Comparison of ENCODE assay signal across 29 cellular contexts in genomic region chr1:179493323-179493722, GRCh38.
A peak's percentile ranks its signal among the peaks of the same experiment; 100 is the strongest.
DNase-seq lines count a peak whose midpoint lies in the region; ATAC-seq and TF ChIP-seq lines count a peak whose summit lies in the region.
"Had no signal": no experiment of that assay in that cellular context is flagged by ENCODE, and none has a peak within 500 bp of the region (broad histone marks: within the 10 kb centered on the region; RNA-seq: fewer than 3 reads in every experiment).

No MANE protein-coding gene starts in this region.

- peak; percentile 18 for DNase-seq in MCF 10A (ENCODE audit: unreplicated experiment)
- DNase-seq in breast epithelium (ENCODE audit: low spot score in 2 of 2): no peak
- DNase-seq in SJSA1 (ENCODE audit: low read depth in 1 of 2, low spot score in 2 of 2): peak in 1 of 2 experiments; percentile 33
- peak; percentile 3 for DNase-seq in fibroblast of the aortic adventitia (ENCODE audit: low read depth)
- DNase-seq in activated CD8-positive, alpha-beta T cell treated with anti-CD3 and anti-CD28 coated beads for 36 hours: no peak
- DNase-seq: activated CD4-positive, alpha-beta T cell treated with anti-CD3 and anti-CD28 coated beads for 48 hours; activated gamma-delta T cell; activated naive CD8-positive, alpha-beta T cell treated with anti-CD3 and anti-CD28 coated beads for 36 hours; AML-193; CD4-positive, alpha-beta T cell; dermis blood vessel endothelial cell; Kasumi-1; NCI-H146; NCI-H446; NCI-H774; retina; small intestine; stimulated activated naive CD4-positive, alpha-beta T cell; T1000 had no signal

- TF ChIP-seq CTCF in MCF 10A (IDR thresholded peaks at IDR 0.05; ENCODE audit: unreplicated experiment): no peak
- no peak for TF ChIP-seq CTCF in breast epithelium (IDR thresholded peaks at IDR 0.05)
- no peak for TF ChIP-seq CTCF in fibroblast of the aortic adventitia (IDR thresholded peaks at IDR 0.05; ENCODE audit: insufficient read depth, low read length)
- no peak for TF ChIP-seq CTCF in activated CD8-positive, alpha-beta T cell treated with anti-CD3 and anti-CD28 coated beads for 36 hours (IDR thresholded peaks at IDR 0.05)

- no peaks in the 10 kb centered on the region for H3K36me3 ChIP-seq in breast epithelium
- no peaks in the 10 kb centered on the region for H3K36me3 ChIP-seq in SJSA1
- H3K36me3 ChIP-seq: ascending aorta, gastroesophageal sphincter had no signal

- no TSS peak for BruUV-seq in MCF 10A (replicated peaks; lab: Mats Ljungman, UMichigan)

- H3K9me3 ChIP-seq in breast epithelium: no peaks in the 10 kb centered on the region
- H3K9me3 ChIP-seq in SJSA1 (replicated peaks): no peaks in the 10 kb centered on the region
- H3K9me3 ChIP-seq: ascending aorta, gastroesophageal sphincter had no signal

- CTCF ChIA-PET in MCF 10A (lab: Yijun Ruan, JAX): interaction anchor here (1.0 kb wide), 1 partner anchor 12 kb away, joined by 3 read pairs; no protein-coding TSS in a partner anchor
- CTCF ChIA-PET in activated CD8-positive, alpha-beta T cell treated with anti-CD3 and anti-CD28 coated beads for 36 hours (lab: Charles Lee): no interaction called here

- H3K27ac Mint-ChIP-seq in MCF 10A (ENCODE audit: low read depth, unreplicated experiment): no peak overlapping the region
- no peak overlapping the region for H3K27ac Mint-ChIP-seq in activated CD8-positive, alpha-beta T cell treated with anti-CD3 and anti-CD28 coated beads for 36 hours
- H3K27ac Mint-ChIP-seq: activated naive CD8-positive, alpha-beta T cell treated with anti-CD3 and anti-CD28 coated beads for 36 hours; CD4-positive, alpha-beta T cell; nephron; type B pancreatic cell had no signal

- H3K4me1 ChIP-seq in breast epithelium (no peaks in the 10 kb centered on the region), SJSA1 (replicated peaks) (peaks cover 4% of the 10 kb centered on the region; the same call in 1 of the 2 replicates)
- H3K4me1 ChIP-seq: ascending aorta, gastroesophageal sphincter had no signal

- H3K27ac ChIP-seq in breast epithelium (no peak overlapping the region), SJSA1 (peak overlapping the region; percentile 44)
- H3K27ac ChIP-seq: 22Rv1, ascending aorta, gastroesophageal sphincter, hepatocyte had no signal

- no peak for TF ChIP-seq POLR2A in breast epithelium (IDR thresholded peaks at IDR 0.05)

- no peaks in the 10 kb centered on the region for H3K4me1 Mint-ChIP-seq in MCF 10A (ENCODE audit: insufficient read depth, unreplicated experiment)
- no peaks in the 10 kb centered on the region for H3K4me1 Mint-ChIP-seq in activated CD8-positive, alpha-beta T cell treated with anti-CD3 and anti-CD28 coated beads for 36 hours (ENCODE audit: low read depth)
- H3K4me1 Mint-ChIP-seq: activated naive CD8-positive, alpha-beta T cell treated with anti-CD3 and anti-CD28 coated beads for 36 hours; nephron had no signal

- peaks cover 35% of the 10 kb centered on the region for H3K27me3 Mint-ChIP-seq in MCF 10A (ENCODE audit: insufficient read depth, unreplicated experiment)
- H3K27me3 Mint-ChIP-seq in activated CD8-positive, alpha-beta T cell treated with anti-CD3 and anti-CD28 coated beads for 36 hours: peaks cover 5% of the 10 kb centered on the region
- H3K27me3 Mint-ChIP-seq: type B pancreatic cell had no signal

- H3K36me3 Mint-ChIP-seq in MCF 10A (ENCODE audit: insufficient read depth, unreplicated experiment): no peaks in the 10 kb centered on the region
- H3K36me3 Mint-ChIP-seq in activated CD8-positive, alpha-beta T cell treated with anti-CD3 and anti-CD28 coated beads for 36 hours (ENCODE audit: low read depth): no peaks in the 10 kb centered on the region
- H3K36me3 Mint-ChIP-seq: activated naive CD8-positive, alpha-beta T cell treated with anti-CD3 and anti-CD28 coated beads for 36 hours; type B pancreatic cell had no signal

- no peaks in the 10 kb centered on the region for H3K9me3 Mint-ChIP-seq in MCF 10A (ENCODE audit: unreplicated experiment)
- no peaks in the 10 kb centered on the region for H3K9me3 Mint-ChIP-seq in activated CD8-positive, alpha-beta T cell treated with anti-CD3 and anti-CD28 coated beads for 36 hours
- H3K9me3 Mint-ChIP-seq: CD4-positive, alpha-beta T cell; nephron; type B pancreatic cell had no signal

- POLR2A ChIA-PET in MCF 10A (lab: Yijun Ruan, JAX): no interaction called here
- POLR2A ChIA-PET in activated CD8-positive, alpha-beta T cell treated with anti-CD3 and anti-CD28 coated beads for 36 hours (lab: Charles Lee): no interaction called here

- intact Hi-C loops in MCF 10A (cut with micrococcal nuclease): no loop called here
- intact Hi-C loops in breast epithelium (cut with DNase I; ENCODE audit: low total_unique reads): no loop called here
- intact Hi-C loops in activated CD8-positive, alpha-beta T cell treated with anti-CD3 and anti-CD28 coated beads for 36 hours (cut with micrococcal nuclease): no loop called here

- H3K4me3 ChIP-seq in breast epithelium (no peak overlapping the region), SJSA1 (no peak overlapping the region), fibroblast of the aortic adventitia (ENCODE audit: low read depth, low read length) (no peak overlapping the region)
- H3K4me3 ChIP-seq: ascending aorta, gastroesophageal sphincter, hepatocyte had no signal

- H3K27me3 ChIP-seq in breast epithelium (no peaks in the 10 kb centered on the region), SJSA1 (replicated peaks) (no peaks in the 10 kb centered on the region)
- H3K27me3 ChIP-seq: ascending aorta, gastroesophageal sphincter, hepatocyte had no signal

- ATAC-seq in HG02884 (IDR thresholded peaks at IDR 0.05; ENCODE audit: unreplicated experiment): no peak
- no peak for ATAC-seq in activated CD8-positive, alpha-beta T cell treated with anti-CD3 and anti-CD28 coated beads for 36 hours
- ATAC-seq in HG03025 (IDR thresholded peaks at IDR 0.05; ENCODE audit: low FRiP score, unreplicated experiment): no peak
- ATAC-seq in HG03097 (IDR thresholded peaks at IDR 0.05; ENCODE audit: low FRiP score, unreplicated experiment): no peak
- ATAC-seq: esophagus mucosa, gastroesophageal sphincter had no signal

- H3K4me3 Mint-ChIP-seq in MCF 10A (ENCODE audit: unreplicated experiment): no peak overlapping the region
- no peak overlapping the region for H3K4me3 Mint-ChIP-seq in activated CD8-positive, alpha-beta T cell treated with anti-CD3 and anti-CD28 coated beads for 36 hours
- H3K4me3 Mint-ChIP-seq: activated naive CD8-positive, alpha-beta T cell treated with anti-CD3 and anti-CD28 coated beads for 36 hours; CD4-positive, alpha-beta T cell; nephron; type B pancreatic cell had no signal

Comparison
In these comparisons a context has a peak if more than half of its experiments do, and no peak if none do; other contexts are left out.
1. DNase-seq: peak in MCF 10A (single experiment) and fibroblast of the aortic adventitia (single experiment); none in breast epithelium (0 of 2) and activated CD8-positive, alpha-beta T cell treated with anti-CD3 and anti-CD28 coated beads for 36 hours (single experiment).